16 cellular contexts compared by ENCODE assay signal in the genomic region with DNA sequence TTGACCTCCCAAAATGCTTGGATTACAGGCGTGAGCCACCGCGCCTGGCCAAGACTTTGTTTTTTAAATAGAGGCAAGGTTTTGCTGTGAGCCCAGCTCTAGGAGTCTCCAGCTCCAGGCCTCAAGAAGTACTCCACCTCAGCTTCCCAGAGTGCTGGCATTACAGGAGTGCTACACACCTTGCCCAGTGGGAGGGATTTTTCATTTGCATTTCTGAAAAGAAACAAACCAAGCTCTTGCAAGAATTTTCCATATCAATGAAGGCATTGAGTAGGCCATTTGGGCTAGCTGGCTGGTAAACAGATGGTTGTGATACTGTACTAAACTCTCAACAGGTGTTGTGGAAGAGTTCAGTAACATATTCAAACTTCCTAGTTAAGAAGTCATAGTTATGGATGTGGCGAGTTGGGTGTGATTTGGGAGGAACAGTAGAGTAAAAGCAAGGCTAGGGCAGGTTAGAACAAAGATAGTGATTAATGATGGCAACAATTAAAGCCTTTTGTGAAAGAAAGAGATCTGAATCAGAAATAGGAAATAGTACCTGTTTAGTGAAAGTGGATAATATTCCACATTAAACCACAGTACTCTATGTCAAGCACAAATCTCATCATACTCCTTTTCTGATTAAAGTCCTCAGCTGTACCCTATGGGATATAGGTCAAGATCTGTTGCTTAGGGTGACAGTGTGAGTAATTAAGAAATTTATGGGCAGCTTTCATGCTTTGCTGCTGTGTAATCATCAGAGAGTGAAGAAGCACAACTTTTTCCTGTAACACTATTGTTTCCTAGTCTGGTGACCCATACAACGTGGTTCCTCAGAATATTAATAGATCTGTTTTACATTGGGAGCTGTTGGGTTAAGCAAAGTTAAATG. TPM values are rescaled to one million over a fixed set of nuclear protein-coding genes. Genes with fewer than 3 reads are reported as not detected.
A peak's percentile ranks its signal among the peaks of the same experiment; 100 is the strongest.
DNase-seq lines count a peak whose midpoint lies in the region; ATAC-seq and TF ChIP-seq lines count a peak whose summit lies in the region.
"Had no signal": no experiment of that assay in that cellular context is flagged by ENCODE, and none has a peak within 500 bp of the region (broad histone marks: within the 10 kb centered on the region; RNA-seq: fewer than 3 reads in every experiment).

No MANE protein-coding gene starts in this region.

- peaks cover 9% of the 10 kb centered on the region for H3K4me1 ChIP-seq in A673 (ENCODE audit: insufficient read depth, low read length, poor library complexity, severe bottlenecking)
- peaks cover 25% of the 10 kb centered on the region for H3K4me1 ChIP-seq in CD4-positive, CD25-positive, alpha-beta regulatory T cell (ENCODE audit: control insufficient read depth, insufficient read depth, low read length, poor library complexity, severe bottlenecking)

- no TSS peak for BruUV-seq in A673 (replicated peaks; lab: Mats Ljungman, UMichigan)

- H3K4me1 Mint-ChIP-seq in CD4-positive, CD25-positive, alpha-beta regulatory T cell, result peaks cover 38 to 51% (median 44%) of the 10 kb centered on the region in 4 donors
- peaks cover 23% of the 10 kb centered on the region for H3K4me1 Mint-ChIP-seq in activated CD8-positive, alpha-beta T cell treated with anti-CD3 and anti-CD28 coated beads, Interleukin-2, amount 10 ng/mL, durations not matched to agents 7 days and 5 days (ENCODE audit: low read depth)

- no peaks in the 10 kb centered on the region for H3K27me3 ChIP-seq in A673 (replicated peaks; ENCODE audit: insufficient read depth, low read depth, low read length, poor library complexity)
- no peaks in the 10 kb centered on the region for H3K27me3 ChIP-seq in CD4-positive, CD25-positive, alpha-beta regulatory T cell (ENCODE audit: control insufficient read depth, insufficient read depth, low read length)
- H3K27me3 ChIP-seq: body of pancreas, gastroesophageal sphincter, transverse colon had no signal

- no peak overlapping the region for H3K4me3 ChIP-seq in A673 (ENCODE audit: low read depth, low read length, poor library complexity, severe bottlenecking)
- no peak overlapping the region for H3K4me3 ChIP-seq in CD4-positive, CD25-positive, alpha-beta regulatory T cell (ENCODE audit: low read depth, low read length)
- H3K4me3 ChIP-seq: body of pancreas, gastroesophageal sphincter, transverse colon had no signal

- TF ChIP-seq CTCF in A673 (conservative IDR thresholded peaks at IDR 0.05; ENCODE audit: low read depth, low read length), result no peak

- H3K36me3 Mint-ChIP-seq in CD4-positive, CD25-positive, alpha-beta regulatory T cell, result peaks cover 34% of the 10 kb centered on the region
- peaks cover 76% of the 10 kb centered on the region for H3K36me3 Mint-ChIP-seq in activated CD8-positive, alpha-beta T cell treated with anti-CD3 and anti-CD28 coated beads, Interleukin-2, amount 10 ng/mL, durations not matched to agents 7 days and 5 days (ENCODE audit: low read depth)

- intact Hi-C loops in A673 (cut with micrococcal nuclease; ENCODE audit: unreplicated experiment), result no loop called here

- H3K4me3 Mint-ChIP-seq in CD4-positive, CD25-positive, alpha-beta regulatory T cell, result no peak overlapping the region
- no peak overlapping the region for H3K4me3 Mint-ChIP-seq in activated CD8-positive, alpha-beta T cell treated with anti-CD3 and anti-CD28 coated beads, Interleukin-2, amount 10 ng/mL, durations not matched to agents 7 days and 5 days

- POLR2A ChIA-PET in A673 (lab: Charles Lee; ENCODE audit: low non-redundant PET), result no interaction called here
- POLR2A ChIA-PET in activated CD8-positive, alpha-beta T cell treated with anti-CD3 and anti-CD28 coated beads, Interleukin-2, amount 10 ng/mL, durations not matched to agents 7 days and 5 days (lab: Charles Lee), result no interaction called here

- no peak for DNase-seq in A673 (ENCODE audit: low spot score)
- DNase-seq in CD4-positive, CD25-positive, alpha-beta regulatory T cell, result no peak
- no peak for DNase-seq in activated CD8-positive, alpha-beta T cell treated with anti-CD3 and anti-CD28 coated beads, Interleukin-2, amount 10 ng/mL, durations not matched to agents 7 days and 5 days
- peak; percentile 82 for DNase-seq in iPS DF 19.7 (ENCODE audit: low read depth, low spot score)
- no peak for DNase-seq in medulla oblongata (ENCODE audit: extremely low spot score)
- DNase-seq: body of pancreas; effector CD4-positive, alpha-beta T cell; left cardiac atrium; NCI-H1417 treated with DMSO at 0.1 percent for 48 hours; transverse colon; WERI-Rb-1 had no signal

- H3K9me3 ChIP-seq in A673 (ENCODE audit: low read depth, low read length, poor library complexity, severe bottlenecking), result no peaks in the 10 kb centered on the region
- H3K9me3 ChIP-seq in CD4-positive, CD25-positive, alpha-beta regulatory T cell (ENCODE audit: control insufficient read depth in 2 of 2, low read length in 2 of 2), result no peaks in the 10 kb centered on the region
- H3K9me3 ChIP-seq: body of pancreas, gastroesophageal sphincter, transverse colon had no signal

- no peak for ATAC-seq in CD4-positive, CD25-positive, alpha-beta regulatory T cell (ENCODE audit: low read depth in 2 of 2)
- ATAC-seq in activated CD8-positive, alpha-beta T cell treated with anti-CD3 and anti-CD28 coated beads, Interleukin-2, amount 10 ng/mL, durations not matched to agents 7 days and 5 days, result no peak
- ATAC-seq in GM19397 (IDR thresholded peaks at IDR 0.05; ENCODE audit: unreplicated experiment) (no peak), GM21447 (IDR thresholded peaks at IDR 0.05; ENCODE audit: unreplicated experiment) (no peak)
- ATAC-seq: body of pancreas, gastroesophageal sphincter had no signal

- peaks cover 91% of the 10 kb centered on the region for H3K36me3 ChIP-seq in A673 (ENCODE audit: insufficient read depth, low read length, poor library complexity, severe bottlenecking)
- peaks cover 78% of the 10 kb centered on the region for H3K36me3 ChIP-seq in CD4-positive, CD25-positive, alpha-beta regulatory T cell (ENCODE audit: control insufficient read depth, insufficient read depth, low read length)

- H3K27ac ChIP-seq in A673 (ENCODE audit: low read depth, low read length, poor library complexity, severe bottlenecking), result peak overlapping the region; percentile 23
- H3K27ac ChIP-seq in CD4-positive, CD25-positive, alpha-beta regulatory T cell (ENCODE audit: insufficient read depth, low read length, poor library complexity, severe bottlenecking), result no peak overlapping the region
- H3K27ac ChIP-seq: body of pancreas, C4-2B, gastroesophageal sphincter, KMS-11, transverse colon, WERI-Rb-1 had no signal

- peaks cover 3% of the 10 kb centered on the region for H3K27me3 Mint-ChIP-seq in CD4-positive, CD25-positive, alpha-beta regulatory T cell
- no peaks in the 10 kb centered on the region for H3K27me3 Mint-ChIP-seq in activated CD8-positive, alpha-beta T cell treated with anti-CD3 and anti-CD28 coated beads, Interleukin-2, amount 10 ng/mL, durations not matched to agents 7 days and 5 days (ENCODE audit: low read depth)

- peak overlapping the region; percentile 56 to 83 (median 78) for H3K27ac Mint-ChIP-seq in CD4-positive, CD25-positive, alpha-beta regulatory T cell
- H3K27ac Mint-ChIP-seq in activated CD8-positive, alpha-beta T cell treated with anti-CD3 and anti-CD28 coated beads, Interleukin-2, amount 10 ng/mL, durations not matched to agents 7 days and 5 days, result peak overlapping the region; percentile 28

- CTCF ChIA-PET in A673 (lab: Charles Lee), result no interaction called here
- CTCF ChIA-PET in activated CD8-positive, alpha-beta T cell treated with anti-CD3 and anti-CD28 coated beads, Interleukin-2, amount 10 ng/mL, durations not matched to agents 7 days and 5 days (lab: Charles Lee), result interaction anchor here (1.3 kb wide), 1 partner anchor 24 kb away, joined by 4 read pairs; a partner anchor contains a TSS

- H3K9me3 Mint-ChIP-seq in CD4-positive, CD25-positive, alpha-beta regulatory T cell, result no peaks in the 10 kb centered on the region
- H3K9me3 Mint-ChIP-seq in activated CD8-positive, alpha-beta T cell treated with anti-CD3 and anti-CD28 coated beads, Interleukin-2, amount 10 ng/mL, durations not matched to agents 7 days and 5 days (ENCODE audit: insufficient read depth), result no peaks in the 10 kb centered on the region

RNA-seq across cellular contexts. Expression of a gene that starts 10.7 kb away (rescaled TPM):
- total RNA-seq in A673 (2021), result 76.3 and 87.0 TPM in 2 replicates
- total RNA-seq in CD4-positive, CD25-positive, alpha-beta regulatory T cell, result 97.9 TPM
- polyA plus RNA-seq in CD4-positive, CD25-positive, alpha-beta regulatory T cell, result 100 to 1,000 TPM in 2 of 4 donors, 10 to 100 TPM in 2; 99.4 to 109 (median 103) TPM
- total RNA-seq in activated CD8-positive, alpha-beta T cell treated with anti-CD3 and anti-CD28 coated beads, Interleukin-2, amount 10 ng/mL, durations not matched to agents 7 days and 5 days, result 10 to 100 TPM; 51.2 to 53.8 TPM

RNA-seq across cellular contexts. Expression of a gene that starts 24.4 kb away (rescaled TPM):
- 279 and 284 TPM in 2 replicates for total RNA-seq in A673 (2021)
- total RNA-seq in CD4-positive, CD25-positive, alpha-beta regulatory T cell, result 101 TPM
- polyA plus RNA-seq in CD4-positive, CD25-positive, alpha-beta regulatory T cell, result 100 to 1,000 TPM; 612 to 867 (median 641) TPM
- 100 to 1,000 TPM; 134 to 138 TPM for total RNA-seq in activated CD8-positive, alpha-beta T cell treated with anti-CD3 and anti-CD28 coated beads, Interleukin-2, amount 10 ng/mL, durations not matched to agents 7 days and 5 days
